8 cellular contexts compared by ENCODE assay signal in genomic region chr6:20404641-20405032, GRCh38. TPM values are rescaled to one million over a fixed set of nuclear protein-coding genes. Genes with fewer than 3 reads are reported as not detected.
DNase-seq lines count a peak whose midpoint lies in the region; ATAC-seq and TF ChIP-seq lines count a peak whose summit lies in the region.

No MANE protein-coding gene starts in this region.

- H3K9me2 ChIP-seq in GM23338 (ENCODE audit: insufficient read depth) (no peaks in the 10 kb centered on the region), Loucy (replicated peaks; ENCODE audit: low read depth, low read length) (no peaks in the 10 kb centered on the region)

- H3K4me3 Mint-ChIP-seq in GM23338, result peak overlapping the region; percentile 95
- peak overlapping the region; percentile 95 for H3K4me3 Mint-ChIP-seq in activated naive CD4-positive, alpha-beta T cell treated with anti-CD3 and anti-CD28 coated beads for 36 hours

- H3K9me3 Mint-ChIP-seq in GM23338, result 0 out of 3 replicates have a peak, but pooled peaks cover 3% of the 10 kb centered on the region
- H3K9me3 Mint-ChIP-seq in activated naive CD4-positive, alpha-beta T cell treated with anti-CD3 and anti-CD28 coated beads for 36 hours, result no peaks in the 10 kb centered on the region

- CTCF ChIA-PET in activated naive CD4-positive, alpha-beta T cell treated with anti-CD3 and anti-CD28 coated beads for 36 hours (lab: Charles Lee), result interaction anchor here (0.5 to 3.0 kb wide), 28 partner anchors 9 to 1454 kb away, joined by 3 to 25 read pairs (median 4); no protein-coding TSS in a partner anchor

- DNase-seq in Daoy (ENCODE audit: low read depth) (peak; percentile 78), GM23338 (ENCODE audit: low spot score) (peak; percentile 88), SJCRH30 (peak; percentile 58 to 67), right cardiac atrium (peak in 1 of 3 donors; percentile 42), spleen (peak; percentile 78), GM19240 (ENCODE audit: insufficient read length, low spot score) (no peak)
- DNase-seq in activated naive CD4-positive, alpha-beta T cell treated with anti-CD3 and anti-CD28 coated beads for 36 hours, result peak; percentile 84

- peak overlapping the region; percentile 97 for H3K27ac Mint-ChIP-seq in GM23338
- H3K27ac Mint-ChIP-seq in activated naive CD4-positive, alpha-beta T cell treated with anti-CD3 and anti-CD28 coated beads for 36 hours, result peak overlapping the region; percentile 98

- no peak for TF ChIP-seq POLR2A in spleen (IDR thresholded peaks at IDR 0.05)

- whole genome bisulfite sequencing in right cardiac atrium, result 3% methylated on average over 6 of the region's 6 CpGs
- WGBS in spleen, 5 donors, result 0 to 2% (median 1%) methylated on average over 6 of the region's 6 CpGs

- H3K36me3 ChIP-seq in GM23338 (ENCODE audit: insufficient read depth) (no peaks in the 10 kb centered on the region), Loucy (ENCODE audit: insufficient read depth, low read length) (peaks cover 12% of the 10 kb centered on the region), SJCRH30 (peaks cover 24% of the 10 kb centered on the region), spleen (peaks cover 0 to 10% (median 0%) of the 10 kb centered on the region in 6 donors)

- H3K9ac ChIP-seq in Loucy (ENCODE audit: low read depth, low read length, poor library complexity, severe bottlenecking), result peak overlapping the region; percentile 99

- H2AFZ ChIP-seq in GM23338, result no peak overlapping the region
- no peak overlapping the region for H2AFZ ChIP-seq in Loucy (ENCODE audit: low read length)

- H3K27me3 Mint-ChIP-seq in GM23338 (ENCODE audit: insufficient read depth, low read depth, poor library complexity), result peaks cover 24% of the 10 kb centered on the region
- no peaks in the 10 kb centered on the region for H3K27me3 Mint-ChIP-seq in activated naive CD4-positive, alpha-beta T cell treated with anti-CD3 and anti-CD28 coated beads for 36 hours (ENCODE audit: low read depth)

- H3K4me1 Mint-ChIP-seq in GM23338, result peaks cover 33% of the 10 kb centered on the region
- peaks cover 44% of the 10 kb centered on the region for H3K4me1 Mint-ChIP-seq in activated naive CD4-positive, alpha-beta T cell treated with anti-CD3 and anti-CD28 coated beads for 36 hours (ENCODE audit: low read depth)

- no peaks in the 10 kb centered on the region for H3F3A ChIP-seq in GM23338 (replicated peaks; ENCODE audit: low read depth)
- H3F3A ChIP-seq in Loucy (ENCODE audit: low read depth), result peaks cover 30% of the 10 kb centered on the region

- H3K27me3 ChIP-seq in GM23338 (ENCODE audit: insufficient read depth), result no peaks in the 10 kb centered on the region
- H3K27me3 ChIP-seq in Loucy (ENCODE audit: insufficient read depth, low read length, poor library complexity, severe bottlenecking), result peaks cover 13% of the 10 kb centered on the region
- H3K27me3 ChIP-seq in SJCRH30, result no peaks in the 10 kb centered on the region
- no peaks in the 10 kb centered on the region for H3K27me3 ChIP-seq in right cardiac atrium (ENCODE audit: control insufficient read depth, insufficient read depth)
- no peaks in the 10 kb centered on the region for H3K27me3 ChIP-seq in spleen (replicated peaks in 1 of 7)

- H3K27ac ChIP-seq in GM23338 (ENCODE audit: low read depth) (peak overlapping the region; percentile 96), SJCRH30 (peak overlapping the region; percentile 99), right cardiac atrium (ENCODE audit: low read length) (no peak overlapping the region), spleen (peak overlapping the region; percentile 67 to 98 (median 92))

- H3K4me3 ChIP-seq in GM23338 (peak overlapping the region; percentile 91), Loucy (ENCODE audit: low read length, poor library complexity, severe bottlenecking) (peak overlapping the region; percentile 91), SJCRH30 (peak overlapping the region; percentile 97), right cardiac atrium (ENCODE audit: low read length) (peak overlapping the region; percentile 86), spleen (peak overlapping the region; percentile 58 to 95 (median 84))

- H3K79me2 ChIP-seq in GM23338 (replicated peaks; ENCODE audit: insufficient read depth) (peaks cover 72% of the 10 kb centered on the region), Loucy (ENCODE audit: insufficient read depth, low read length) (peaks cover 75% of the 10 kb centered on the region)

- H3K36me3 Mint-ChIP-seq in GM23338 (ENCODE audit: low read depth), result peaks cover 37% of the 10 kb centered on the region
- H3K36me3 Mint-ChIP-seq in activated naive CD4-positive, alpha-beta T cell treated with anti-CD3 and anti-CD28 coated beads for 36 hours (ENCODE audit: low read depth), result peaks cover 31% of the 10 kb centered on the region

- intact Hi-C loops in activated naive CD4-positive, alpha-beta T cell treated with anti-CD3 and anti-CD28 coated beads for 36 hours (cut with micrococcal nuclease), result loop anchor here (1.0 to 10.0 kb wide), 7 partner anchors 12 to 2000 kb away; partner anchors contain the start of gene SOX4
- intact Hi-C loops in right cardiac atrium (cut with DNase I), result loop anchor here in 1 of 4 donors (5.0 kb wide), 1 partner anchor 128 kb away; the partner anchor contains the start of gene CDKAL1
- intact Hi-C loops in spleen (cut with DNase I; ENCODE audit: low total_unique reads), result loop anchor here (5.0 to 10.0 kb wide), 2 partner anchors 110 to 123 kb away; no protein-coding TSS in a partner anchor

- H3K4me2 ChIP-seq in GM23338 (peak overlapping the region; percentile 95), Loucy (ENCODE audit: low read depth, low read length, poor library complexity, severe bottlenecking) (peak overlapping the region; percentile 76)

- peak; percentile 56 to 58 for TF ChIP-seq CTCF in GM23338 (conservative IDR thresholded peaks at IDR 0.05; ENCODE audit: low read depth in 2 of 2)
- peak; percentile 73 for TF ChIP-seq CTCF in Loucy (conservative IDR thresholded peaks at IDR 0.05; ENCODE audit: low read length)
- peak in 9 of 11 experiments; percentile 31 to 72 (median 60) for TF ChIP-seq CTCF in spleen (IDR thresholded peaks at IDR 0.05 in 8 of 11, conservative IDR thresholded peaks at IDR 0.05 in 3 of 11)

- H3K4me1 ChIP-seq in GM23338 (ENCODE audit: insufficient read depth) (peaks cover 25% of the 10 kb centered on the region), Loucy (ENCODE audit: insufficient read depth, low read length, poor library complexity, severe bottlenecking) (peaks cover 46% of the 10 kb centered on the region), SJCRH30 (0 out of 2 replicates have a peak, but pooled peaks cover 4% of the 10 kb centered on the region), right cardiac atrium (ENCODE audit: control insufficient read depth, insufficient read depth, low read length) (no peaks in the 10 kb centered on the region), spleen (peaks cover 9 to 82% (median 53%) of the 10 kb centered on the region in 6 donors)

- H3K9me3 ChIP-seq in Loucy (ENCODE audit: insufficient read depth, low read depth, low read length), result no peaks in the 10 kb centered on the region
- no peaks in the 10 kb centered on the region for H3K9me3 ChIP-seq in SJCRH30 (replicated peaks)
- no peaks in the 10 kb centered on the region for H3K9me3 ChIP-seq in right cardiac atrium (ENCODE audit: control insufficient read depth, low read length)
- no peaks in the 10 kb centered on the region for H3K9me3 ChIP-seq in spleen

- peak; percentile 5 for ATAC-seq in GM23338
- ATAC-seq in right cardiac atrium, result no peak

- H4K20me1 ChIP-seq in GM23338 (replicated peaks; ENCODE audit: insufficient read depth) (peaks cover 45% of the 10 kb centered on the region), Loucy (ENCODE audit: insufficient read depth, low read length, poor library complexity, severe bottlenecking) (peaks cover 42% of the 10 kb centered on the region)

TF ChIP-seq in GM23338, 12 proteins besides CTCF, POLR2A, EP300 and RAD21 (continues in another document):
- TF ChIP-seq POLR2AphosphoS5 (IDR thresholded peaks at IDR 0.05; ENCODE audit: low read depth) (no peak), NANOG (IDR thresholded peaks at IDR 0.05; ENCODE audit: borderline replicate concordance) (no peak), STAT1 (IDR thresholded peaks at IDR 0.05; ENCODE audit: unreplicated experiment) (no peak), ZNF331 (CRISPR knock-in tag; IDR thresholded peaks at IDR 0.05; ENCODE audit: low read depth) (no peak), ETS1 (IDR thresholded peaks at IDR 0.05) (no peak), JUNB (IDR thresholded peaks at IDR 0.05; ENCODE audit: unreplicated experiment) (no peak)

RNA-seq across cellular contexts. Expression of gene E2F3, which starts 3.0 kb away (rescaled TPM):
- 5.6 and 8.1 TPM in 2 replicates for total RNA-seq in Daoy (2014; rRNA removed; shearing (Covaris generic))
- total RNA-seq in GM23338 (2014; rRNA removed; shearing (Covaris generic)), result 33.5 and 37.2 TPM in 2 replicates
- polyA plus RNA-seq in GM23338 (2016; fragmentation: Nextera tagmentation; extraction: Ambion mirVana) (26.4 and 27.2 TPM in 2 replicates), right cardiac atrium (3.9 TPM), spleen (1 to 10 TPM; 5.8 to 7.8 (median 6.2) TPM)
- 17.8 and 19.2 TPM in 2 replicates for total RNA-seq in SJCRH30 (2014; rRNA removed; shearing (Covaris generic))
- total RNA-seq in activated naive CD4-positive, alpha-beta T cell treated with anti-CD3 and anti-CD28 coated beads for 36 hours, result 10 to 100 TPM; 12.7 to 13.1 TPM
- total RNA-seq in right cardiac atrium (10 to 100 TPM in 1 of 4 donors, 1 to 10 TPM in 3; 6.1 to 10.1 (median 7.8) TPM), spleen (10 to 100 TPM; 13.2 to 22.9 (median 16.4) TPM)
